Comparison of ENCODE assay signal across 1 cellular context in genomic region chr18:3051718-3052410, GRCh38.
A peak's percentile ranks its signal among the peaks of the same experiment; 100 is the strongest.
TF ChIP-seq lines count a peak whose summit lies in the region.

No MANE protein-coding gene starts in this region.

TF ChIP-seq in HepG2, 621 proteins besides CTCF, POLR2A, EP300 and RAD21 (continued from another document and continues in another):
- TF ChIP-seq ZGPAT (CRISPR knock-in tag; IDR thresholded peaks at IDR 0.05) = peak; percentile 94
- no peak for TF ChIP-seq ZNF678 (CRISPR knock-in tag; IDR thresholded peaks at IDR 0.05)
- TF ChIP-seq MAF1 (CRISPR knock-in tag; IDR thresholded peaks at IDR 0.05; ENCODE audit: borderline replicate concordance) = no peak
- no peak for TF ChIP-seq U2AF2 (IDR thresholded peaks at IDR 0.05; ENCODE audit: low read depth, low read length)
- TF ChIP-seq MAFF (IDR thresholded peaks at IDR 0.05; ENCODE audit: low read depth, low read length) = no peak
- no peak for TF ChIP-seq RNF2 (conservative IDR thresholded peaks at IDR 0.05; ENCODE audit: low read depth)
- no peak for TF ChIP-seq FLYWCH1 (CRISPR knock-in tag; IDR thresholded peaks at IDR 0.05)
- TF ChIP-seq NCOR1 (IDR thresholded peaks at IDR 0.05; ENCODE audit: borderline replicate concordance, low read length) = peak; percentile 99
- no peak for TF ChIP-seq ZSCAN12 (CRISPR knock-in tag; IDR thresholded peaks at IDR 0.05)
- TF ChIP-seq ZNF747 (CRISPR knock-in tag; IDR thresholded peaks at IDR 0.05; ENCODE audit: borderline replicate concordance) = peak; percentile 48; the same call in 1 of the 2 replicates
- TF ChIP-seq THAP7 (CRISPR knock-in tag; IDR thresholded peaks at IDR 0.05) = no peak
- no peak for TF ChIP-seq RFX5 (IDR thresholded peaks at IDR 0.05; ENCODE audit: low read depth, low read length)
- no peak for TF ChIP-seq ZNF18 (CRISPR knock-in tag; IDR thresholded peaks at IDR 0.05; ENCODE audit: insufficient replicate concordance)
- TF ChIP-seq ZNF501 (CRISPR knock-in tag; IDR thresholded peaks at IDR 0.05) = no peak
- TF ChIP-seq ZNF589 (CRISPR knock-in tag; conservative IDR thresholded peaks at IDR 0.05) = no peak
- TF ChIP-seq ARID2 (CRISPR knock-in tag; IDR thresholded peaks at IDR 0.05; ENCODE audit: borderline replicate concordance) = peak; percentile 63; the same call in 1 of the 2 replicates
- 0 out of 2 replicates have a peak, but pooled peaks have one; percentile 49 for TF ChIP-seq RELA (CRISPR knock-in tag; IDR thresholded peaks at IDR 0.05)
- TF ChIP-seq SMAD1 (CRISPR knock-in tag; IDR thresholded peaks at IDR 0.05; ENCODE audit: borderline replicate concordance, low read depth) = no peak
- no peak for TF ChIP-seq ZSCAN25 (CRISPR knock-in tag; IDR thresholded peaks at IDR 0.05)
- TF ChIP-seq KLF13 (CRISPR knock-in tag; IDR thresholded peaks at IDR 0.05) = no peak
- peak; percentile 73; the same call in 1 of the 2 replicates for TF ChIP-seq TOE1 (CRISPR knock-in tag; IDR thresholded peaks at IDR 0.05)
- TF ChIP-seq POLR2AphosphoS2 (IDR thresholded peaks at IDR 0.05; ENCODE audit: low read depth, low read length) = no peak
- no peak for TF ChIP-seq ZNF326 (CRISPR knock-in tag; IDR thresholded peaks at IDR 0.05; ENCODE audit: borderline replicate concordance)
- TF ChIP-seq FOXA1 (IDR thresholded peaks at IDR 0.05) = peak; percentile 76
- TF ChIP-seq FOXA1 (CRISPR knock-in tag; IDR thresholded peaks at IDR 0.05) = peak; percentile 88
- peak; percentile 57; the same call in 1 of the 2 replicates for TF ChIP-seq ZNF614 (CRISPR knock-in tag; IDR thresholded peaks at IDR 0.05; ENCODE audit: borderline replicate concordance)
- TF ChIP-seq PITX1 (CRISPR knock-in tag; IDR thresholded peaks at IDR 0.05) = peak; percentile 56
- no peak for TF ChIP-seq ZNF407 (CRISPR knock-in tag; IDR thresholded peaks at IDR 0.05; ENCODE audit: not compliant biosample characterization)
- TF ChIP-seq RBAK (CRISPR knock-in tag; IDR thresholded peaks at IDR 0.05) = no peak
- no peak for TF ChIP-seq ZSCAN21 (CRISPR knock-in tag; IDR thresholded peaks at IDR 0.05; ENCODE audit: borderline replicate concordance)
- TF ChIP-seq ZNF33B (CRISPR knock-in tag; IDR thresholded peaks at IDR 0.05) = no peak
- peak; percentile 99 for TF ChIP-seq MED1 (CRISPR knock-in tag; IDR thresholded peaks at IDR 0.05)
- peak; percentile 52 for TF ChIP-seq PHF5A (CRISPR knock-in tag; IDR thresholded peaks at IDR 0.05; ENCODE audit: low read depth, unreplicated experiment)
- no peak for TF ChIP-seq ZNF841 (CRISPR knock-in tag; IDR thresholded peaks at IDR 0.05; ENCODE audit: borderline replicate concordance)
- peak; percentile 94 for TF ChIP-seq SNAPC2 (CRISPR knock-in tag; IDR thresholded peaks at IDR 0.05)
- peak; percentile 57; the same call in 1 of the 2 replicates for TF ChIP-seq SSRP1 (CRISPR knock-in tag; IDR thresholded peaks at IDR 0.05)
- TF ChIP-seq TCF7 (IDR thresholded peaks at IDR 0.05; ENCODE audit: low read depth) = peak; percentile 95
- TF ChIP-seq SPEN (CRISPR knock-in tag; IDR thresholded peaks at IDR 0.05; ENCODE audit: low read depth) = peak; percentile 51; the same call in 1 of the 2 replicates
- TF ChIP-seq PREB (CRISPR knock-in tag; IDR thresholded peaks at IDR 0.05) = no peak
- TF ChIP-seq GATA4 (IDR thresholded peaks at IDR 0.05; ENCODE audit: borderline replicate concordance, low read depth) = peak; percentile 94; the same call in 1 of the 2 replicates
- peak; percentile 98 for TF ChIP-seq TBX2 (CRISPR knock-in tag; IDR thresholded peaks at IDR 0.05; ENCODE audit: borderline replicate concordance)
- no peak for TF ChIP-seq MNT (IDR thresholded peaks at IDR 0.05)
- TF ChIP-seq MTA3 (CRISPR knock-in tag; IDR thresholded peaks at IDR 0.05) = no peak
- peak; percentile 94 for TF ChIP-seq THRA (CRISPR knock-in tag; IDR thresholded peaks at IDR 0.05; ENCODE audit: borderline replicate concordance)
- TF ChIP-seq GABPB1 (CRISPR knock-in tag; IDR thresholded peaks at IDR 0.05) = peak; percentile 50
- peak; percentile 97 for TF ChIP-seq DDIT3 (CRISPR knock-in tag; IDR thresholded peaks at IDR 0.05)
- no peak for TF ChIP-seq ZNF17 (CRISPR knock-in tag; IDR thresholded peaks at IDR 0.05)
- no peak for TF ChIP-seq ZNF605 (CRISPR knock-in tag; IDR thresholded peaks at IDR 0.05)
- no peak for TF ChIP-seq ZUFSP (CRISPR knock-in tag; IDR thresholded peaks at IDR 0.05; ENCODE audit: borderline replicate concordance)
- peak; percentile 98 for TF ChIP-seq SOX5 (CRISPR knock-in tag; IDR thresholded peaks at IDR 0.05; ENCODE audit: borderline replicate concordance)
- TF ChIP-seq ZSCAN30 (CRISPR knock-in tag; IDR thresholded peaks at IDR 0.05) = no peak
- peak; percentile 94 for TF ChIP-seq MIER3 (CRISPR knock-in tag; IDR thresholded peaks at IDR 0.05; ENCODE audit: borderline replicate concordance)
- TF ChIP-seq ZNF101 (CRISPR knock-in tag; IDR thresholded peaks at IDR 0.05; ENCODE audit: borderline replicate concordance, low read depth) = no peak
- TF ChIP-seq CEBPG (CRISPR knock-in tag; IDR thresholded peaks at IDR 0.05) = peak; percentile 98
